1 cellular context compared by ENCODE assay signal in genomic region chr19:48997972-48998371, GRCh38.
TF ChIP-seq lines count a peak whose summit lies in the region.

No MANE protein-coding gene starts in this region.

TF ChIP-seq in HEK293, 187 proteins besides CTCF, POLR2A, EP300 and RAD21 (continued from another document):
- no peak for TF ChIP-seq ZBTB10 (tag by site-specific recombination; IDR thresholded peaks at IDR 0.05)
- no peak for TF ChIP-seq ZNF514 (tag by site-specific recombination; IDR thresholded peaks at IDR 0.05)
- peak; percentile 43 for TF ChIP-seq ZNF623 (tag by site-specific recombination; IDR thresholded peaks at IDR 0.05)
- no peak for TF ChIP-seq ZNF629 (tag by site-specific recombination; IDR thresholded peaks at IDR 0.05)
- no peak for TF ChIP-seq BCL6B (tag by site-specific recombination; IDR thresholded peaks at IDR 0.05)
- no peak for TF ChIP-seq ZNF214 (tag by site-specific recombination; IDR thresholded peaks at IDR 0.05; ENCODE audit: borderline replicate concordance)
- TF ChIP-seq ZNF211 (tag by site-specific recombination; IDR thresholded peaks at IDR 0.05; ENCODE audit: low read depth) = no peak
- TF ChIP-seq ZNF571 (tag by site-specific recombination; IDR thresholded peaks at IDR 0.05) = no peak
- no peak for TF ChIP-seq ZNF202 (tag by site-specific recombination; IDR thresholded peaks at IDR 0.05; ENCODE audit: borderline replicate concordance)
- TF ChIP-seq ZNF658 (tag by site-specific recombination; IDR thresholded peaks at IDR 0.05) = no peak
- no peak for TF ChIP-seq ZNF114 (tag by site-specific recombination; IDR thresholded peaks at IDR 0.05)
- no peak for TF ChIP-seq INSM2 (tag by site-specific recombination; IDR thresholded peaks at IDR 0.05)
- no peak for TF ChIP-seq ZNF280C (tag by site-specific recombination; IDR thresholded peaks at IDR 0.05)
- no peak for TF ChIP-seq SETDB1 (IDR thresholded peaks at IDR 0.05; ENCODE audit: insufficient read length, low read length)
